Comparison of ENCODE assay signal across 9 cellular contexts in genomic region chr3:58353722-58354553, GRCh38. TPM values are rescaled to one million over a fixed set of nuclear protein-coding genes. Genes with fewer than 3 reads are reported as not detected.
DNase-seq lines count a peak whose midpoint lies in the region; ATAC-seq lines count a peak whose summit lies in the region.
"Had no signal": no experiment of that assay in that cellular context is flagged by ENCODE, and none has a peak within 500 bp of the region (broad histone marks: within the 10 kb centered on the region; RNA-seq: fewer than 3 reads in every experiment).

No MANE protein-coding gene starts in this region.

- peaks cover 4 to 7% (median 5%) of the 10 kb centered on the region in 3 donors for H3K36me3 Mint-ChIP-seq in CD8-positive, alpha-beta memory T cell
- peaks cover 14% of the 10 kb centered on the region for H3K36me3 Mint-ChIP-seq in activated T-helper 1 cell treated with anti-CD3 and anti-CD28 coated beads, Interleukin-12 subunit alpha, Interleukin-12 subunit beta, Interleukin-2, Interleukin-4 antibody, amounts not matched to agents 30 ng/mL and 10 ng/mL and 1 ng/mL, durations not matched to agents 14 hours and 24 hours and 36 hours (ENCODE audit: low read depth)

- no peak overlapping the region for H2BK120ac ChIP-seq in mesendoderm (ENCODE audit: low read depth, low read length)

- peak in 2 of 5 donors; percentile 34 to 50 for DNase-seq in CD8-positive, alpha-beta memory T cell
- DNase-seq in Kasumi-1 (lab: John Stamatoyannopoulos, UW) (peak; percentile 83 to 85), mesendoderm (peak; percentile 33), NCI-H1048 (lab: John Stamatoyannopoulos, UW) (no peak)
- DNase-seq in activated T-helper 1 cell treated with anti-CD3 and anti-CD28 coated beads, Interleukin-12 subunit alpha, Interleukin-12 subunit beta, Interleukin-2, Interleukin-4 antibody, amounts not matched to agents 30 ng/mL and 10 ng/mL and 1 ng/mL, durations not matched to agents 14 hours and 24 hours and 36 hours (ENCODE audit: low spot score), result peak; percentile 46
- DNase-seq: NCI-H2029 treated with DMSO at 0.1 percent for 48 hours had no signal

- H3K27me3 Mint-ChIP-seq in CD8-positive, alpha-beta memory T cell, result no peaks in the 10 kb centered on the region
- H3K27me3 Mint-ChIP-seq in activated T-helper 1 cell treated with anti-CD3 and anti-CD28 coated beads, Interleukin-12 subunit alpha, Interleukin-12 subunit beta, Interleukin-2, Interleukin-4 antibody, amounts not matched to agents 30 ng/mL and 10 ng/mL and 1 ng/mL, durations not matched to agents 14 hours and 24 hours and 36 hours (ENCODE audit: insufficient read depth), result no peaks in the 10 kb centered on the region

- peak overlapping the region in 5 of 7 donors; percentile 1 to 59 (median 24) for H3K4me3 Mint-ChIP-seq in CD8-positive, alpha-beta memory T cell
- peak overlapping the region; percentile 77 for H3K4me3 Mint-ChIP-seq in activated T-helper 1 cell treated with anti-CD3 and anti-CD28 coated beads, Interleukin-12 subunit alpha, Interleukin-12 subunit beta, Interleukin-2, Interleukin-4 antibody, amounts not matched to agents 30 ng/mL and 10 ng/mL and 1 ng/mL, durations not matched to agents 14 hours and 24 hours and 36 hours

- no peak overlapping the region for H4K8ac ChIP-seq in mesendoderm (ENCODE audit: low read depth, low read length)

- H3K4ac ChIP-seq in mesendoderm (ENCODE audit: low read depth, low read length), result no peak overlapping the region

- no peaks in the 10 kb centered on the region for H3K79me1 ChIP-seq in mesendoderm (ENCODE audit: low read length)

- H3K9ac ChIP-seq in mesendoderm (ENCODE audit: low read length), result no peak overlapping the region

- no peaks in the 10 kb centered on the region for H3K27me3 ChIP-seq in CD8-positive, alpha-beta memory T cell (ENCODE audit: insufficient read depth, low read length, poor library complexity, severe bottlenecking)
- H3K27me3 ChIP-seq in mesendoderm (ENCODE audit: insufficient read depth, low read length, poor library complexity), result no peaks in the 10 kb centered on the region

- no peak overlapping the region for H3K23ac ChIP-seq in mesendoderm (ENCODE audit: low read length)

- no peak overlapping the region for H3K4me3 ChIP-seq in CD8-positive, alpha-beta memory T cell (ENCODE audit: low read length)
- no peak overlapping the region for H3K4me3 ChIP-seq in mesendoderm (ENCODE audit: low read length)

- no peak overlapping the region for H3K18ac ChIP-seq in mesendoderm (ENCODE audit: low read length)

- POLR2A ChIA-PET in CD8-positive, alpha-beta memory T cell (lab: Charles Lee), result no interaction called here

- ATAC-seq in HG03097 (IDR thresholded peaks at IDR 0.05; ENCODE audit: low FRiP score, unreplicated experiment), result no peak
- no peak for ATAC-seq in GM19324 (IDR thresholded peaks at IDR 0.05; ENCODE audit: low FRiP score, unreplicated experiment)
- no peak for ATAC-seq in GM18502 (IDR thresholded peaks at IDR 0.05; ENCODE audit: poor library complexity, unreplicated experiment)

- no peaks in the 10 kb centered on the region for H3K9me3 Mint-ChIP-seq in CD8-positive, alpha-beta memory T cell
- H3K9me3 Mint-ChIP-seq in activated T-helper 1 cell treated with anti-CD3 and anti-CD28 coated beads, Interleukin-12 subunit alpha, Interleukin-12 subunit beta, Interleukin-2, Interleukin-4 antibody, amounts not matched to agents 30 ng/mL and 10 ng/mL and 1 ng/mL, durations not matched to agents 14 hours and 24 hours and 36 hours, result no peaks in the 10 kb centered on the region

- intact Hi-C loops in activated T-helper 1 cell treated with anti-CD3 and anti-CD28 coated beads, Interleukin-12 subunit alpha, Interleukin-12 subunit beta, Interleukin-2, Interleukin-4 antibody, amounts not matched to agents 30 ng/mL and 10 ng/mL and 1 ng/mL, durations not matched to agents 14 hours and 24 hours and 36 hours (cut with micrococcal nuclease), result loop anchor here (1.0 to 5.0 kb wide), 4 partner anchors 8 to 60 kb away; no protein-coding TSS in a partner anchor

- no peak overlapping the region for H4K5ac ChIP-seq in mesendoderm (ENCODE audit: low read length)

- H3K27ac Mint-ChIP-seq in CD8-positive, alpha-beta memory T cell, result peak overlapping the region; percentile 7 to 87 (median 68)
- H3K27ac Mint-ChIP-seq in activated T-helper 1 cell treated with anti-CD3 and anti-CD28 coated beads, Interleukin-12 subunit alpha, Interleukin-12 subunit beta, Interleukin-2, Interleukin-4 antibody, amounts not matched to agents 30 ng/mL and 10 ng/mL and 1 ng/mL, durations not matched to agents 14 hours and 24 hours and 36 hours, result peak overlapping the region; percentile 96

- CTCF ChIA-PET in CD8-positive, alpha-beta memory T cell (lab: Charles Lee), result no interaction called here

- no peak overlapping the region for H3K27ac ChIP-seq in CD8-positive, alpha-beta memory T cell (ENCODE audit: low read depth, low read length)
- H3K27ac ChIP-seq in mesendoderm (ENCODE audit: low read depth, low read length), result no peak overlapping the region

- peaks cover 34 to 57% (median 51%) of the 10 kb centered on the region in 3 donors for H3K4me1 Mint-ChIP-seq in CD8-positive, alpha-beta memory T cell
- H3K4me1 Mint-ChIP-seq in activated T-helper 1 cell treated with anti-CD3 and anti-CD28 coated beads, Interleukin-12 subunit alpha, Interleukin-12 subunit beta, Interleukin-2, Interleukin-4 antibody, amounts not matched to agents 30 ng/mL and 10 ng/mL and 1 ng/mL, durations not matched to agents 14 hours and 24 hours and 36 hours (ENCODE audit: low read depth), result peaks cover 85% of the 10 kb centered on the region

- H3K36me3 ChIP-seq in CD8-positive, alpha-beta memory T cell (ENCODE audit: insufficient read depth, low read length), result no peaks in the 10 kb centered on the region
- H3K36me3 ChIP-seq in mesendoderm (ENCODE audit: control insufficient read depth, insufficient read depth, low read length), result no peaks in the 10 kb centered on the region

- H3K9me3 ChIP-seq in CD8-positive, alpha-beta memory T cell (ENCODE audit: low read length), result no peaks in the 10 kb centered on the region

- H3K4me1 ChIP-seq in CD8-positive, alpha-beta memory T cell (ENCODE audit: insufficient read depth, low read length), result peaks cover 22% of the 10 kb centered on the region
- H3K4me1 ChIP-seq in mesendoderm (ENCODE audit: control insufficient read depth, low read depth, low read length), result no peaks in the 10 kb centered on the region

- no peaks in the 10 kb centered on the region for H3K79me2 ChIP-seq in mesendoderm (ENCODE audit: control insufficient read depth, insufficient read depth, low read length)

- no peak overlapping the region for H2BK5ac ChIP-seq in mesendoderm (ENCODE audit: low read length)

- no peak overlapping the region for H2AK5ac ChIP-seq in mesendoderm (ENCODE audit: low read length)

- no peak overlapping the region for H3K56ac ChIP-seq in mesendoderm (ENCODE audit: low read length)

- H3K4me2 ChIP-seq in mesendoderm (ENCODE audit: low read length), result no peak overlapping the region

- no CpG with 5 or more reads among the region's 8 CpGs for WGBS in mesendoderm (ENCODE audit: extremely low coverage, insufficient coverage, low lambda C conversion rate)

- no peak overlapping the region for H2BK15ac ChIP-seq in mesendoderm (replicated peaks; ENCODE audit: low read depth)

RNA-seq across cellular contexts. Expression of gene PXK, which starts 21.2 kb away (rescaled TPM):
- 10 to 100 TPM; 24.8 to 27.2 TPM for total RNA-seq in CD8-positive, alpha-beta memory T cell
- 27.8 TPM for polyA plus RNA-seq in CD8-positive, alpha-beta memory T cell
- 43.4 and 48.1 TPM in 2 replicates for total RNA-seq in activated T-helper 1 cell treated with anti-CD3 and anti-CD28 coated beads, Interleukin-12 subunit alpha, Interleukin-12 subunit beta, Interleukin-2, Interleukin-4 antibody, amounts not matched to agents 30 ng/mL and 10 ng/mL and 1 ng/mL, durations not matched to agents 14 hours and 24 hours and 36 hours
- polyA plus RNA-seq in mesendoderm (2013, experiment 1 of 2), result 5.3 TPM
- 5.1 TPM for polyA plus RNA-seq in mesendoderm (2013, experiment 2 of 2)

RNA-seq across cellular contexts. Expression of gene HTD2, which starts 47.6 kb away (rescaled TPM):
- 10 to 100 TPM; 12.4 to 14.6 TPM for total RNA-seq in CD8-positive, alpha-beta memory T cell
- polyA plus RNA-seq in CD8-positive, alpha-beta memory T cell, result 29.6 TPM
- total RNA-seq in activated T-helper 1 cell treated with anti-CD3 and anti-CD28 coated beads, Interleukin-12 subunit alpha, Interleukin-12 subunit beta, Interleukin-2, Interleukin-4 antibody, amounts not matched to agents 30 ng/mL and 10 ng/mL and 1 ng/mL, durations not matched to agents 14 hours and 24 hours and 36 hours, result 11.5 and 13.6 TPM in 2 replicates
- 6.4 TPM for polyA plus RNA-seq in mesendoderm (2013, experiment 1 of 2)
- polyA plus RNA-seq in mesendoderm (2013, experiment 2 of 2), result 4.3 TPM

RNA-seq across cellular contexts. Expression of gene RPP14, which starts 47.9 kb away (rescaled TPM):
- total RNA-seq in CD8-positive, alpha-beta memory T cell, result 10 to 100 TPM; 22.7 to 24.5 TPM
- 6.3 TPM for polyA plus RNA-seq in CD8-positive, alpha-beta memory T cell
- total RNA-seq in activated T-helper 1 cell treated with anti-CD3 and anti-CD28 coated beads, Interleukin-12 subunit alpha, Interleukin-12 subunit beta, Interleukin-2, Interleukin-4 antibody, amounts not matched to agents 30 ng/mL and 10 ng/mL and 1 ng/mL, durations not matched to agents 14 hours and 24 hours and 36 hours, result 22.7 and 23.4 TPM in 2 replicates
- 19.3 TPM for polyA plus RNA-seq in mesendoderm (2013, experiment 1 of 2)
- 19.4 TPM for polyA plus RNA-seq in mesendoderm (2013, experiment 2 of 2)
